ENCODE assay signal across 22 cellular contexts in genomic region chr6:50722829-50723562, GRCh38. TPM values are rescaled to one million over a fixed set of nuclear protein-coding genes. Genes with fewer than 3 reads are reported as not detected.
DNase-seq lines count a peak whose midpoint lies in the region; ATAC-seq, FAIRE-seq and TF ChIP-seq lines count a peak whose summit lies in the region.
"Had no signal": no experiment of that assay in that cellular context is flagged by ENCODE, and none has a peak within 500 bp of the region (broad histone marks: within the 10 kb centered on the region; RNA-seq: fewer than 3 reads in every experiment).

No MANE protein-coding gene starts in this region.

- H3K27me3 Mint-ChIP-seq in GM23338 (ENCODE audit: insufficient read depth, low read depth, poor library complexity) = peaks cover 99% of the 10 kb centered on the region
- H3K27me3 Mint-ChIP-seq in neural progenitor cell (ENCODE audit: insufficient read depth, low read depth) = peaks cover 90% of the 10 kb centered on the region

- POLR2A ChIA-PET in endothelial cell of umbilical vein (lab: Charles Lee) = no interaction called here

- no peaks in the 10 kb centered on the region for H3K9me2 ChIP-seq in GM23338 (ENCODE audit: insufficient read depth)

- H3K4me3 ChIP-seq in GM23338 = peak overlapping the region; percentile 20; the same call in 1 of the 2 replicates
- no peak overlapping the region for H3K4me3 ChIP-seq in endothelial cell of umbilical vein (replicated peaks in 1 of 3; ENCODE audit: insufficient read depth in 1 of 3, low read depth in 1 of 3, low read length in 3 of 3)
- H3K4me3 ChIP-seq in neural progenitor cell = no peak overlapping the region
- H3K4me3 ChIP-seq: BLaER1 had no signal

- H3K4me3 Mint-ChIP-seq in GM23338 (no peak overlapping the region; the same call in 2 of the 3 replicates), neural progenitor cell (no peak overlapping the region)
- H3K4me3 Mint-ChIP-seq: CD4-positive, alpha-beta memory T cell had no signal

- intact Hi-C loops in endothelial cell of umbilical vein (cut with micrococcal nuclease) = loop anchor here (5.0 kb wide), 1 partner anchor 66 kb away; no protein-coding TSS in a partner anchor

- TF ChIP-seq POLR2A in endothelial cell of umbilical vein (IDR thresholded peaks at IDR 0.05; ENCODE audit: low read depth, low read length) = no peak

- BruUV-seq in endothelial cell of umbilical vein (replicated peaks; lab: Mats Ljungman, UMichigan) = no TSS peak

- H3K4me2 ChIP-seq in GM23338 = peak overlapping the region; percentile 73; the same call in 1 of the 2 replicates
- H3K4me2 ChIP-seq in endothelial cell of umbilical vein (ENCODE audit: insufficient read depth, low read length) = no peak overlapping the region
- no peak overlapping the region for H3K4me2 ChIP-seq in neural progenitor cell
- H3K4me2 ChIP-seq: BLaER1 had no signal

- no peaks in the 10 kb centered on the region for H3K9me1 ChIP-seq in endothelial cell of umbilical vein (replicated peaks; ENCODE audit: control insufficient read depth, extremely low read depth, insufficient read depth, low read length)

- H4K20me1 ChIP-seq in GM23338 (replicated peaks; ENCODE audit: insufficient read depth) (peaks cover 45% of the 10 kb centered on the region), endothelial cell of umbilical vein (replicated peaks; ENCODE audit: control insufficient read depth, extremely low read depth, insufficient read depth, low read length) (no peaks in the 10 kb centered on the region), neural progenitor cell (ENCODE audit: low read depth) (peaks cover 69% of the 10 kb centered on the region)
- H4K20me1 ChIP-seq: BLaER1 had no signal

- H3K36me3 Mint-ChIP-seq in GM23338 (ENCODE audit: low read depth) (no peaks in the 10 kb centered on the region), neural progenitor cell (no peaks in the 10 kb centered on the region)
- H3K36me3 Mint-ChIP-seq: CD4-positive, alpha-beta memory T cell had no signal

- peak; percentile 69 for DNase-seq in GM23338 (ENCODE audit: low spot score)
- peak; percentile 48 for DNase-seq in ecto neural progenitor cell (ENCODE audit: low spot score)
- DNase-seq in endothelial cell of umbilical vein (ENCODE audit: low read depth, low spot score) = no peak
- DNase-seq in neural progenitor cell (ENCODE audit: low spot score) = peak; percentile 65
- no peak for DNase-seq in T-helper 1 cell
- DNase-seq: 8988T; CD4-positive, alpha-beta memory T cell; DMS153; DMS79; GDM1; HCEC 1CT; IMR-90 had no signal

- no peaks in the 10 kb centered on the region for H3K9me3 ChIP-seq in endothelial cell of umbilical vein (replicated peaks; ENCODE audit: control insufficient read depth, insufficient read depth, low read length)
- H3K9me3 ChIP-seq in neural progenitor cell (ENCODE audit: low read depth) = no peaks in the 10 kb centered on the region
- H3K9me3 ChIP-seq: BLaER1 had no signal

- dilution Hi-C loops in endothelial cell of umbilical vein (cut with MboI; ENCODE audit: extremely low pct_ligation_motif_present, low sequenced_read_pairs) = no loop called here

- H2AFZ ChIP-seq in GM23338 = no peak overlapping the region
- H2AFZ ChIP-seq in endothelial cell of umbilical vein (ENCODE audit: low read depth, low read length) = no peak overlapping the region
- H2AFZ ChIP-seq in neural progenitor cell (replicated peaks) = no peak overlapping the region

- TF ChIP-seq CTCF in GM23338 (conservative IDR thresholded peaks at IDR 0.05; ENCODE audit: low read depth in 2 of 2) (no peak), endothelial cell of umbilical vein (IDR thresholded peaks at IDR 0.05; ENCODE audit: extremely low read depth in 1 of 2, insufficient read depth in 1 of 2, low read depth in 1 of 2, low read length in 2 of 2) (no peak), neural progenitor cell (IDR thresholded peaks at IDR 0.05) (no peak)

- H3K79me2 ChIP-seq in GM23338 (replicated peaks; ENCODE audit: insufficient read depth) (no peaks in the 10 kb centered on the region), endothelial cell of umbilical vein (ENCODE audit: control insufficient read depth, insufficient read depth, low read length) (no peaks in the 10 kb centered on the region), neural progenitor cell (ENCODE audit: low read depth) (no peaks in the 10 kb centered on the region)

- H3K9me3 Mint-ChIP-seq in GM23338 (peaks cover 3% of the 10 kb centered on the region; the same call in 1 of the 3 replicates), neural progenitor cell (peaks cover 3% of the 10 kb centered on the region)

- H3F3A ChIP-seq in GM23338 (replicated peaks; ENCODE audit: low read depth) (peaks cover 19% of the 10 kb centered on the region), neural progenitor cell (ENCODE audit: low read depth) (peaks cover 4% of the 10 kb centered on the region)

- H3K4me1 ChIP-seq in GM23338 (ENCODE audit: insufficient read depth) (peaks cover 61% of the 10 kb centered on the region), endothelial cell of umbilical vein (ENCODE audit: control insufficient read depth, extremely low read depth, insufficient read depth, low read length) (no peaks in the 10 kb centered on the region), neural progenitor cell (peaks cover 4% of the 10 kb centered on the region)

- peaks cover 100% of the 10 kb centered on the region for H3K27me3 ChIP-seq in GM23338 (ENCODE audit: insufficient read depth)
- peaks cover 40 to 61% of the 10 kb centered on the region in 2 experiments for H3K27me3 ChIP-seq in endothelial cell of umbilical vein (ENCODE audit: control insufficient read depth in 2 of 2, insufficient read depth in 2 of 2, low read length in 2 of 2)
- H3K27me3 ChIP-seq in neural progenitor cell = peaks cover 100% of the 10 kb centered on the region
- H3K27me3 ChIP-seq: BLaER1 had no signal

- ATAC-seq in GM23338 = peak; percentile 16
- ATAC-seq in GM18867 (IDR thresholded peaks at IDR 0.05; ENCODE audit: unreplicated experiment) = no peak
- no peak for ATAC-seq in HG03025 (IDR thresholded peaks at IDR 0.05; ENCODE audit: low FRiP score, unreplicated experiment)

- H3K27ac Mint-ChIP-seq in GM23338 = no peak overlapping the region
- no peak overlapping the region for H3K27ac Mint-ChIP-seq in neural progenitor cell
- H3K27ac Mint-ChIP-seq: CD14-positive monocyte; CD4-positive, alpha-beta memory T cell had no signal

- FAIRE-seq in endothelial cell of umbilical vein (lab: Jason Lieb, UNC) = no peak
- FAIRE-seq: GM12892, GM18507, HTR-8/SVneo had no signal

- H3K27ac ChIP-seq in GM23338 (ENCODE audit: low read depth) (no peak overlapping the region), endothelial cell of umbilical vein (ENCODE audit: insufficient read depth, low read depth, low read length) (no peak overlapping the region), neural progenitor cell (no peak overlapping the region)
- H3K27ac ChIP-seq: BLaER1 had no signal

- CTCF ChIA-PET in endothelial cell of umbilical vein (lab: Charles Lee) = no interaction called here

- no peak overlapping the region for H3K9ac ChIP-seq in endothelial cell of umbilical vein (replicated peaks; ENCODE audit: extremely low read depth, insufficient read depth, low read length)
- no peak overlapping the region for H3K9ac ChIP-seq in neural progenitor cell
- H3K9ac ChIP-seq: BLaER1 had no signal

- H3K4me1 Mint-ChIP-seq in GM23338 (peaks cover 30% of the 10 kb centered on the region), neural progenitor cell (peaks cover 7% of the 10 kb centered on the region)
- H3K4me1 Mint-ChIP-seq: CD14-positive monocyte had no signal

- H3K36me3 ChIP-seq in GM23338 (ENCODE audit: insufficient read depth) (no peaks in the 10 kb centered on the region), endothelial cell of umbilical vein (ENCODE audit: control insufficient read depth in 2 of 2, extremely low read depth in 1 of 2, insufficient read depth in 2 of 2, low read length in 2 of 2) (no peaks in the 10 kb centered on the region), neural progenitor cell (no peaks in the 10 kb centered on the region)
- H3K36me3 ChIP-seq: BLaER1 had no signal

TF ChIP-seq in GM23338, 12 proteins besides CTCF, POLR2A, EP300 and RAD21:
- TF ChIP-seq JUNB (IDR thresholded peaks at IDR 0.05; ENCODE audit: unreplicated experiment) = no peak
- peak; percentile 74 for TF ChIP-seq EZH2 (IDR thresholded peaks at IDR 0.05; ENCODE audit: low read depth, unreplicated experiment)

TF ChIP-seq in endothelial cell of umbilical vein, 7 proteins besides CTCF, POLR2A, EP300 and RAD21:
- TF ChIP-seq POLR2AphosphoS5 (IDR thresholded peaks at IDR 0.05; ENCODE audit: insufficient read depth, low read depth, low read length) = no peak
- TF ChIP-seq GATA2 (IDR thresholded peaks at IDR 0.05; ENCODE audit: insufficient read depth, insufficient read length, low read depth, low read length) = no peak
- TF ChIP-seq MAX (IDR thresholded peaks at IDR 0.05; ENCODE audit: insufficient read depth, insufficient read length) = no peak
- TF ChIP-seq EZH2 (IDR thresholded peaks at IDR 0.05; ENCODE audit: borderline replicate concordance, low read depth, low read length, severe bottlenecking) = peak; percentile 17
TF ChIP-seq in endothelial cell of umbilical vein: peak in this region for 1.

RNA-seq across cellular contexts. Expression of gene TFAP2D, which starts 9.7 kb away (rescaled TPM):
- total RNA-seq in GM23338 (2014; rRNA removed; shearing (Covaris generic)) = not detected in 2 replicates
- polyA plus RNA-seq in GM23338 (2016; fragmentation: Nextera tagmentation; extraction: Ambion mirVana) = not detected in 2 replicates
- total RNA-seq in endothelial cell of umbilical vein = not detected in 2 replicates
- polyA plus RNA-seq in endothelial cell of umbilical vein = not detected in 2 replicates
- polyA plus RNA-seq in endothelial cell of umbilical vein (2011; cell fraction: cytosol; rRNA removed) = not detected in 2 replicates
- polyA plus RNA-seq in endothelial cell of umbilical vein (2011; cell fraction: nucleus; rRNA removed) = not detected in 2 replicates
- polyA plus RNA-seq in endothelial cell of umbilical vein (2012) = not detected in 2 replicates
- not detected in 2 replicates for polyA minus RNA-seq in endothelial cell of umbilical vein
- not detected for polyA minus RNA-seq in endothelial cell of umbilical vein (2011; cell fraction: cytosol; rRNA and poly(A)+ RNA removed)
- not detected in 2 replicates for polyA minus RNA-seq in endothelial cell of umbilical vein (2011; cell fraction: nucleus; rRNA and poly(A)+ RNA removed)
- total RNA-seq in neural progenitor cell (ENCODE audit: low replicate concordance) = not detected in 2 replicates
- total RNA-seq: A673; CD4-positive, alpha-beta memory T cell; Daoy; IMR-90 had no signal
- polyA plus RNA-seq: AG04450; CD14-positive monocyte; CD4-positive, alpha-beta memory T cell; IMR-90 had no signal

Comparison
In these comparisons a context has a peak if more than half of its experiments do, and no peak if none do; other contexts are left out.
1. DNase-seq: peak in GM23338 (single experiment), ecto neural progenitor cell (single experiment) and neural progenitor cell (single experiment); none in endothelial cell of umbilical vein (single experiment) and T-helper 1 cell (0 of 5).